Comparison of ENCODE assay signal across 1 cellular context in the genomic region with DNA sequence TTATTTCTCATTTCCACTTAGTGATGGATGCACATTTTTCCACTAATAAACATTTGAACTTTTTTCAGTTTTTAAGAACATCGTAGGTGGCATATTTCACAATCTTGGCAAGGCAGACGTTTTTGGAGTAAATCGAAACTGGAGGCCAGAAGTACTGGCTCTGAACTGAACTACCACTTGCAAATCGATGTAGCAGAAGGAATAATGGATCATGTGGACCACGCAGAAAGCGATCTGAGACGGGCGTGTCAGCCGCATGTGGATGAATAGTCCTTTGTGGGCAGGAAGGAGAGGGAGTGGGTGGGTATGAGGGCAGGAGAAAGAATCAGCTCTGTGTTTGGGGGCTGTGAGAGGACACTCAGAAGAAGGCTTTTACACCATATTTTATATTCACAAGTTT.
TF ChIP-seq lines count a peak whose summit lies in the region.

No MANE protein-coding gene starts in this region.

TF ChIP-seq in HepG2, 621 proteins besides CTCF, POLR2A, EP300 and RAD21 (continued from another document):
- TF ChIP-seq, protein P1, sequence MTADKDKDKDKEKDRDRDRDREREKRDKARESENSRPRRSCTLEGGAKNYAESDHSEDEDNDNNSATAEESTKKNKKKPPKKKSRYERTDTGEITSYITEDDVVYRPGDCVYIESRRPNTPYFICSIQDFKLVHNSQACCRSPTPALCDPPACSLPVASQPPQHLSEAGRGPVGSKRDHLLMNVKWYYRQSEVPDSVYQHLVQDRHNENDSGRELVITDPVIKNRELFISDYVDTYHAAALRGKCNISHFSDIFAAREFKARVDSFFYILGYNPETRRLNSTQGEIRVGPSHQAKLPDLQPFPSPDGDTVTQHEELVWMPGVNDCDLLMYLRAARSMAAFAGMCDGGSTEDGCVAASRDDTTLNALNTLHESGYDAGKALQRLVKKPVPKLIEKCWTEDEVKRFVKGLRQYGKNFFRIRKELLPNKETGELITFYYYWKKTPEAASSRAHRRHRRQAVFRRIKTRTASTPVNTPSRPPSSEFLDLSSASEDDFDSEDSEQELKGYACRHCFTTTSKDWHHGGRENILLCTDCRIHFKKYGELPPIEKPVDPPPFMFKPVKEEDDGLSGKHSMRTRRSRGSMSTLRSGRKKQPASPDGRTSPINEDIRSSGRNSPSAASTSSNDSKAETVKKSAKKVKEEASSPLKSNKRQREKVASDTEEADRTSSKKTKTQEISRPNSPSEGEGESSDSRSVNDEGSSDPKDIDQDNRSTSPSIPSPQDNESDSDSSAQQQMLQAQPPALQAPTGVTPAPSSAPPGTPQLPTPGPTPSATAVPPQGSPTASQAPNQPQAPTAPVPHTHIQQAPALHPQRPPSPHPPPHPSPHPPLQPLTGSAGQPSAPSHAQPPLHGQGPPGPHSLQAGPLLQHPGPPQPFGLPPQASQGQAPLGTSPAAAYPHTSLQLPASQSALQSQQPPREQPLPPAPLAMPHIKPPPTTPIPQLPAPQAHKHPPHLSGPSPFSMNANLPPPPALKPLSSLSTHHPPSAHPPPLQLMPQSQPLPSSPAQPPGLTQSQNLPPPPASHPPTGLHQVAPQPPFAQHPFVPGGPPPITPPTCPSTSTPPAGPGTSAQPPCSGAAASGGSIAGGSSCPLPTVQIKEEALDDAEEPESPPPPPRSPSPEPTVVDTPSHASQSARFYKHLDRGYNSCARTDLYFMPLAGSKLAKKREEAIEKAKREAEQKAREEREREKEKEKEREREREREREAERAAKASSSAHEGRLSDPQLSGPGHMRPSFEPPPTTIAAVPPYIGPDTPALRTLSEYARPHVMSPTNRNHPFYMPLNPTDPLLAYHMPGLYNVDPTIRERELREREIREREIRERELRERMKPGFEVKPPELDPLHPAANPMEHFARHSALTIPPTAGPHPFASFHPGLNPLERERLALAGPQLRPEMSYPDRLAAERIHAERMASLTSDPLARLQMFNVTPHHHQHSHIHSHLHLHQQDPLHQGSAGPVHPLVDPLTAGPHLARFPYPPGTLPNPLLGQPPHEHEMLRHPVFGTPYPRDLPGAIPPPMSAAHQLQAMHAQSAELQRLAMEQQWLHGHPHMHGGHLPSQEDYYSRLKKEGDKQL (CRISPR knock-in tag; IDR thresholded peaks at IDR 0.05; ENCODE audit: low read depth) = no peak
- no peak for TF ChIP-seq HDAC2 (CRISPR knock-in tag; IDR thresholded peaks at IDR 0.05)
TF ChIP-seq in HepG2: peak in this region for 0.
